Comparison of ENCODE assay signal across 1 cellular context in genomic region chr12:104290320-104290719, GRCh38.
TF ChIP-seq lines count a peak whose summit lies in the region.

No MANE protein-coding gene starts in this region.

TF ChIP-seq in endothelial cell of umbilical vein, 7 proteins besides CTCF, POLR2A, EP300 and RAD21:
- no peak for TF ChIP-seq JUN (IDR thresholded peaks at IDR 0.05; ENCODE audit: borderline replicate concordance, insufficient read depth, insufficient read length, low read depth)
- no peak for TF ChIP-seq GATA2 (IDR thresholded peaks at IDR 0.05; ENCODE audit: insufficient read depth, insufficient read length, low read depth, low read length)
- TF ChIP-seq FOS (IDR thresholded peaks at IDR 0.05; ENCODE audit: borderline replicate concordance, insufficient read depth, low read length): no peak
- no peak for TF ChIP-seq POLR2AphosphoS5 (IDR thresholded peaks at IDR 0.05; ENCODE audit: insufficient read depth, low read depth, low read length)
- no peak for TF ChIP-seq EZH2 (IDR thresholded peaks at IDR 0.05; ENCODE audit: borderline replicate concordance, low read depth, low read length, severe bottlenecking)
- no peak for TF ChIP-seq MAX (IDR thresholded peaks at IDR 0.05; ENCODE audit: insufficient read depth, insufficient read length)
- no peak for TF ChIP-seq MYC (IDR thresholded peaks at IDR 0.05; ENCODE audit: low read depth, low read length)
TF ChIP-seq in endothelial cell of umbilical vein: peak in this region for 0.
